In genomic region chr19:13783565-13784500, GRCh38 we compare ENCODE assay signal across 1 cellular context.
TF ChIP-seq lines count a peak whose summit lies in the region.

No MANE protein-coding gene starts in this region.

TF ChIP-seq in K562, 482 proteins besides CTCF, POLR2A, EP300 and RAD21:
- TF ChIP-seq ZNF655 (CRISPR knock-in tag; IDR thresholded peaks at IDR 0.05) (no peak), RBM14 (IDR thresholded peaks at IDR 0.05; ENCODE audit: borderline replicate concordance, insufficient read depth, low read depth, low read length) (no peak), ZNF121 (CRISPR knock-in tag; conservative IDR thresholded peaks at IDR 0.05) (peak; percentile 86), TAF9B (IDR thresholded peaks at IDR 0.05; ENCODE audit: partially characterized antibody) (no peak), ZNF511 (CRISPR knock-in tag; IDR thresholded peaks at IDR 0.05) (no peak), ZBTB49 (CRISPR knock-in tag; IDR thresholded peaks at IDR 0.05; ENCODE audit: borderline replicate concordance) (no peak), TAF7 (tag; IDR thresholded peaks at IDR 0.05) (no peak), MXI1 (IDR thresholded peaks at IDR 0.05; ENCODE audit: low read depth, low read length) (no peak), IFI16 (CRISPR knock-in tag; IDR thresholded peaks at IDR 0.05) (no peak), NFIX (CRISPR knock-in tag; IDR thresholded peaks at IDR 0.05; ENCODE audit: low read depth) (no peak), TRIM24 (IDR thresholded peaks at IDR 0.05) (no peak), EP400 (IDR thresholded peaks at IDR 0.05) (no peak), GTF3C2 (IDR thresholded peaks at IDR 0.05; ENCODE audit: borderline replicate concordance, extremely low read depth, insufficient read length) (no peak), MITF (IDR thresholded peaks at IDR 0.05) (no peak), BCOR (IDR thresholded peaks at IDR 0.05) (peak; percentile 53; the same call in 1 of the 2 replicates), SOX6 (IDR thresholded peaks at IDR 0.05) (0 out of 2 replicates have a peak, but pooled peaks have one; percentile 28), TAF1 (IDR thresholded peaks at IDR 0.05; ENCODE audit: control insufficient read depth, extremely low read depth, insufficient read depth, low read length, severe bottlenecking) (no peak), ZNF24 (IDR thresholded peaks at IDR 0.05) (no peak), KDM1A (IDR thresholded peaks at IDR 0.05) (0 out of 4 replicates have a peak, but pooled peaks of 1 of the 2 experiments have one; percentile 16)
